1 cellular context compared by ENCODE assay signal in the genomic region with DNA sequence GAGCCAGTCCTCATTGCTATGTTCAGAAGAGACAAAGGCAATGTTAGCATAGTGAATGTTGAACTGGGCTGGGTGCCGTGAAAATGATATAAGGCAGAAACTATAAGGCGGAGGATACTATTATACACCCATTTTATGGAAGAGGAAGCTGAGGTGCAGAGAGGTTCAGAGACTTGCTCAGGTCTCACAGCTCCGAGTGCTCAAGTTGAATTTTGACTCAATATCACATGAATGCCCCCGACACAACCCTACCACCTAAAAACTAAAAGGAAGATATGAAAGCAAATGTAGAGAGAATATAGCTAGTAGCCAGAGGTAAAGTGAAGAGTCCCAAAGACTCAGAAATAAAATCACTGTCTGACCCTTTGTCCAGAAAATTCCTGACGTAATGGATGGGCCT.
TF ChIP-seq lines count a peak whose summit lies in the region.

No MANE protein-coding gene starts in this region.

TF ChIP-seq in SK-N-SH treated with all-trans-retinoic acid at 6 μM for 48 hours, 23 proteins besides CTCF, POLR2A, EP300 and RAD21:
- TF ChIP-seq PATZ1 (CRISPR knock-in tag; IDR thresholded peaks at IDR 0.05; ENCODE audit: borderline replicate concordance) = no peak
- 0 out of 2 replicates have a peak, but pooled peaks have one; percentile 29 for TF ChIP-seq ZNF70 (CRISPR knock-in tag; IDR thresholded peaks at IDR 0.05)
